ENCODE assay signal across 1 cellular context in genomic region chr11:64165842-64166635, GRCh38.
TF ChIP-seq lines count a peak whose summit lies in the region.

Gene MACROD1 (minus strand): TSS chr11:64166113. CDS start chr11:64165994, 119 bp downstream.

TF ChIP-seq in HepG2, 621 proteins besides CTCF, POLR2A, EP300 and RAD21 (continued from another document and continues in another):
- TF ChIP-seq THAP9 (CRISPR knock-in tag; IDR thresholded peaks at IDR 0.05; ENCODE audit: borderline replicate concordance) (no peak), LBX2 (CRISPR knock-in tag; IDR thresholded peaks at IDR 0.05; ENCODE audit: borderline replicate concordance) (no peak), ZNF432 (CRISPR knock-in tag; IDR thresholded peaks at IDR 0.05; ENCODE audit: borderline replicate concordance) (no peak), ZBTB42 (CRISPR knock-in tag; IDR thresholded peaks at IDR 0.05) (no peak), SP2 (CRISPR knock-in tag; IDR thresholded peaks at IDR 0.05) (no peak), ATRX (CRISPR knock-in tag; IDR thresholded peaks at IDR 0.05; ENCODE audit: borderline replicate concordance) (no peak), ARHGAP35 (CRISPR knock-in tag; IDR thresholded peaks at IDR 0.05; ENCODE audit: borderline replicate concordance) (no peak; the same call in 1 of the 2 replicates), NBN (conservative IDR thresholded peaks at IDR 0.05) (no peak), BCLAF1 (IDR thresholded peaks at IDR 0.05) (no peak), SP4 (CRISPR knock-in tag; IDR thresholded peaks at IDR 0.05) (peak; percentile 60; the same call in 1 of the 2 replicates), ZZZ3 (CRISPR knock-in tag; IDR thresholded peaks at IDR 0.05; ENCODE audit: borderline replicate concordance) (no peak), ASH2L (IDR thresholded peaks at IDR 0.05; ENCODE audit: insufficient read length, low read depth, low read length) (peak; percentile 74), IKZF1 (IDR thresholded peaks at IDR 0.05) (no peak), THRA (CRISPR knock-in tag; IDR thresholded peaks at IDR 0.05; ENCODE audit: borderline replicate concordance) (peak; percentile 71), ZNF256 (CRISPR knock-in tag; conservative IDR thresholded peaks at IDR 0.05) (no peak), MNT (IDR thresholded peaks at IDR 0.05) (peak; percentile 35), ZNF207 (IDR thresholded peaks at IDR 0.05; ENCODE audit: borderline replicate concordance) (no peak), FOXO1 (CRISPR knock-in tag; IDR thresholded peaks at IDR 0.05) (no peak), ZNF124 (CRISPR knock-in tag; IDR thresholded peaks at IDR 0.05) (no peak; the same call in 1 of the 2 replicates), DBP (CRISPR knock-in tag; IDR thresholded peaks at IDR 0.05; ENCODE audit: not compliant biosample characterization) (peak; percentile 23), CBX2 (IDR thresholded peaks at IDR 0.05; ENCODE audit: low read depth, low read length) (no peak), CBX2 (CRISPR knock-in tag; IDR thresholded peaks at IDR 0.05; ENCODE audit: low read depth) (no peak), FOXA1 (IDR thresholded peaks at IDR 0.05) (no peak), FOXA1 (CRISPR knock-in tag; IDR thresholded peaks at IDR 0.05) (peak; percentile 95), PITX1 (CRISPR knock-in tag; IDR thresholded peaks at IDR 0.05) (no peak), GRHL1 (CRISPR knock-in tag; conservative IDR thresholded peaks at IDR 0.05) (no peak), MED8 (CRISPR knock-in tag; IDR thresholded peaks at IDR 0.05; ENCODE audit: insufficient replicate concordance) (peak; percentile 58), ZNF264 (CRISPR knock-in tag; IDR thresholded peaks at IDR 0.05) (no peak), NFE2L2 (IDR thresholded peaks at IDR 0.05; ENCODE audit: low read length) (no peak), NAIF1 (CRISPR knock-in tag; IDR thresholded peaks at IDR 0.05; ENCODE audit: borderline replicate concordance) (peak; percentile 93; the same call in 1 of the 2 replicates), ZFP91 (CRISPR knock-in tag; IDR thresholded peaks at IDR 0.05; ENCODE audit: borderline replicate concordance) (peak; percentile 95), EHMT2 (IDR thresholded peaks at IDR 0.05; ENCODE audit: borderline replicate concordance, low read depth, low read length) (no peak), NRL (CRISPR knock-in tag; IDR thresholded peaks at IDR 0.05; ENCODE audit: borderline replicate concordance) (no peak; the same call in 1 of the 2 replicates), MTF1 (CRISPR knock-in tag; IDR thresholded peaks at IDR 0.05) (no peak; the same call in 1 of the 2 replicates), HNRNPL (IDR thresholded peaks at IDR 0.05; ENCODE audit: low read depth, low read length) (peak; percentile 35; the same call in 1 of the 2 replicates), NFE2 (CRISPR knock-in tag; IDR thresholded peaks at IDR 0.05) (no peak), MEIS2 (CRISPR knock-in tag; IDR thresholded peaks at IDR 0.05) (peak; percentile 25; the same call in 1 of the 2 replicates), YY1 (IDR thresholded peaks at IDR 0.05; ENCODE audit: insufficient read depth, insufficient replicate concordance, low read depth, low read length) (no peak), ZBED4 (CRISPR knock-in tag; IDR thresholded peaks at IDR 0.05; ENCODE audit: borderline replicate concordance) (peak; percentile 53; the same call in 1 of the 2 replicates), FOXJ3 (CRISPR knock-in tag; IDR thresholded peaks at IDR 0.05; ENCODE audit: borderline replicate concordance) (0 out of 2 replicates have a peak, but pooled peaks have one; percentile 50)
